8 cellular contexts compared by ENCODE assay signal in the genomic region with DNA sequence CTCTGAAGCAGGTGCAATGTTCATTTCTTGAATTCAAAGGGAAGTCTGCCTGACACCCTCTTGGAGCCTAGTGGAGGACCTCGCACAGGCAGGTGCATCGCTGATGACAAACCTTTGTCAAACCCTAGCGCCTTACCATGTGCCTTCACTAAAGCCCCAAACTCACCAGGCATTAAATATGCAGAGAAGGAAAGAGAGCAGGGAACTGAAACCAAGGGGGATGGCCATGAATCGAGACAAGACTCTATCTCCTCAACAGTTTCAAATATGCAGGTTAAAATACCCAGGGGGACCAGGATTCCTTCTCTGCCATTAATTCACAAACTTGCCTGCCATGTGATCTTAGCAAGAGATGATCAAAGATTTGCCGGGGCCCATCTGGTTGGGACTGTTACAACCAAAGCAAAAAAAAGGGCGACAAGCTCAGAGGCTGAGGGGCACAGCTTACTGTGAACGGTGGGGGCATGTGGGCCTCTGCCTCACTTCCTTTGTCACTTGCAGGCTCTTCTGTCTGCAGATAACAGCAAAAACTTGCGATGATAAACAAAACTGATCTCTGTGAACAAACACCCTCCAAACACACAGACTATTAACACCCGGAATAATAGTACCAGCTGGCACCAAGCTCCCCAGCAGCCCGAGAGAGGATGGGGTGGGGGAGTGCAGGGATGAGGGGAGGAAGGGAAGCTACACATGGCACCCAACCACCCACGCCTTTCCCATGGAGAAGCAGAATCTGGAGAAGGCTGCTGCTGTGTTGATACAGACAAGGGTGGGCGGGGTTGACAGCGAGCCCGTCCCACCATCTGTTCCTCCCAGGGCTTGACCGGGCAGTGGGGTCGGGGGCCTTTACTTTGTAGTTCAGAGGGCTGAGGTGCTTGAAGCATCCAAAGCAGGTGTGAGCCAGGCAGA. TPM values are rescaled to one million over a fixed set of nuclear protein-coding genes. Genes with fewer than 3 reads are reported as not detected.
DNase-seq lines count a peak whose midpoint lies in the region; ATAC-seq and FAIRE-seq lines count a peak whose summit lies in the region.
"Had no signal": no experiment of that assay in that cellular context is flagged by ENCODE, and none has a peak within 500 bp of the region (broad histone marks: within the 10 kb centered on the region; RNA-seq: fewer than 3 reads in every experiment).

No MANE protein-coding gene starts in this region.

- H3K4me1 ChIP-seq in HUES48 (ENCODE audit: control insufficient read depth, insufficient read depth, low read length) = no peaks in the 10 kb centered on the region; the same call in 1 of the 2 replicates

- peaks cover 5% of the 10 kb centered on the region; the same call in 1 of the 2 replicates for H3K9me3 ChIP-seq in HUES48 (ENCODE audit: control insufficient read depth, insufficient read depth, low read length)

- peak; percentile 62 for ATAC-seq in GM21423 (IDR thresholded peaks at IDR 0.05; ENCODE audit: unreplicated experiment)

- H3K27ac ChIP-seq in HUES48 (ENCODE audit: low read depth, low read length) = peak overlapping the region; percentile 2

- no peak overlapping the region for H3K9ac ChIP-seq in HUES48 (ENCODE audit: low read depth, low read length)

- H3K36me3 ChIP-seq in HUES48 (ENCODE audit: control insufficient read depth, insufficient read depth, low read length) = peaks cover 69% of the 10 kb centered on the region

- no peak overlapping the region for H3K4me3 ChIP-seq in HUES48 (ENCODE audit: low read depth, low read length)

- no peaks in the 10 kb centered on the region for H3K27me3 ChIP-seq in HUES48 (ENCODE audit: control insufficient read depth, insufficient read depth, low read length)

- DNase-seq in GM18507 (ENCODE audit: extremely low spot score, insufficient read length, low read depth) = peak; percentile 22
- peak; percentile 77 for DNase-seq in amniotic epithelial cell (ENCODE audit: low read depth)
- DNase-seq in nucleus accumbens (lab: John Stamatoyannopoulos, UW) = peak in 43 of 56 donors; percentile 25 to 87 (median 63)
- no peak for DNase-seq in KG1 (lab: John Stamatoyannopoulos, UW)
- DNase-seq in cerebellum (ENCODE audit: low spot score) = no peak

- peak; percentile 86 for FAIRE-seq in GM18507 (lab: Jason Lieb, UNC)

RNA-seq across cellular contexts. Expression of gene TMEM63A, which starts 33.9 kb away (rescaled TPM):
- 15.1 TPM for total RNA-seq in cerebellum

RNA-seq across cellular contexts. Expression of gene EPHX1, which starts 38.4 kb away (rescaled TPM):
- total RNA-seq in cerebellum = 15.3 TPM

RNA-seq across cellular contexts. Expression of gene LEFTY1, which starts 40.6 kb away (rescaled TPM):
- total RNA-seq in cerebellum = not detected
- total RNA-seq: RPMI7951 had no signal

Comparison
In these comparisons a context has a peak if more than half of its experiments do, and no peak if none do; other contexts are left out.
1. DNase-seq: peak in GM18507 (single experiment), amniotic epithelial cell (single experiment) and nucleus accumbens (43 of 56); none in KG1 (single experiment) and cerebellum (single experiment).